Comparison of ENCODE assay signal across 8 cellular contexts in genomic region chr11:66222358-66223149, GRCh38. TPM values are rescaled to one million over a fixed set of nuclear protein-coding genes. Genes with fewer than 3 reads are reported as not detected.
A peak's percentile ranks its signal among the peaks of the same experiment; 100 is the strongest.
DNase-seq lines count a peak whose midpoint lies in the region; ATAC-seq and TF ChIP-seq lines count a peak whose summit lies in the region.

No MANE protein-coding gene starts in this region.

- peak; percentile 99 for TF ChIP-seq CTCF in 22Rv1 (IDR thresholded peaks at IDR 0.05)
- peak; percentile 97 to 98 for TF ChIP-seq CTCF in right atrium auricular region (IDR thresholded peaks at IDR 0.05)

- no peak overlapping the region for H3K4me3 ChIP-seq in right atrium auricular region

- no peaks in the 10 kb centered on the region for H3K9me3 ChIP-seq in right atrium auricular region

- H3K36me3 ChIP-seq in right atrium auricular region, result peaks cover 43% of the 10 kb centered on the region

- intact Hi-C loops in sciatic nerve (cut with DNase I), result no loop called here

- H3K27ac ChIP-seq in 22Rv1, result no peak overlapping the region
- H3K27ac ChIP-seq in right atrium auricular region, result no peak overlapping the region

- ATAC-seq in GM18517 (IDR thresholded peaks at IDR 0.05; ENCODE audit: unreplicated experiment) (peak; percentile 81), HG03039 (IDR thresholded peaks at IDR 0.05; ENCODE audit: unreplicated experiment) (peak; percentile 81), sciatic nerve (peak; percentile 92)

- H3K27me3 ChIP-seq in right atrium auricular region, result no peaks in the 10 kb centered on the region

- DNase-seq in NCI-H2029 (lab: John Stamatoyannopoulos, UW) (peak; percentile 92), T-helper 2 cell (peak; percentile 82 to 94 (median 89)), amygdala (lab: John Stamatoyannopoulos, UW) (peak in 55 of 56 donors; percentile 13 to 90 (median 71)), right atrium auricular region (ENCODE audit: low spot score) (peak; percentile 90), sciatic nerve (ENCODE audit: low spot score) (peak; percentile 93)

- no peaks in the 10 kb centered on the region for H3K4me1 ChIP-seq in right atrium auricular region

RNA-seq across cellular contexts. Expression of gene KLC2, which starts 34.9 kb away (rescaled TPM):
- total RNA-seq in right atrium auricular region (10 to 100 TPM; 17.7 to 29.6 TPM), sciatic nerve (24.6 TPM)

RNA-seq across cellular contexts. Expression of gene RAB1B, which starts 45.9 kb away (rescaled TPM):
- total RNA-seq in right atrium auricular region (100 to 1,000 TPM in 1 of 2 donors, 10 to 100 TPM in 1; 95.6 to 115 TPM), sciatic nerve (112 TPM)

RNA-seq across cellular contexts. Expression of gene CNIH2, which starts 55.4 kb away (rescaled TPM):
- total RNA-seq in right atrium auricular region, result not detected
- total RNA-seq in sciatic nerve, result 1.3 TPM
